In the genomic region with DNA sequence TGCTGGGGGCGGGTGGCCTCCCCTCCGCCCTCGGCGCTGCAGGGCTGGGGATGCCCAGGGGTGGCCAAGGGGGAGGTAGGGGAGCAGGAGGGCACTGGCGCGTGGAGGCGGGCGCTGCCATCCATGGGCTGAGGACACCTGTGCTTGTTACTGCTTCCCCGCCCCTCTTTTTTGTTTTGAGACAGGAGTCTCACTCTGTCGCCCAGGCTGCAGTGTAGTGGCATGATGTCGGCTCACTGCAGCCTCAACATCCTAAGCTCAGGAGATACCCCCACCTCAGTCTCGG, we compare ENCODE assay signal across 8 cellular contexts. TPM values are rescaled to one million over a fixed set of nuclear protein-coding genes. Genes with fewer than 3 reads are reported as not detected.
DNase-seq lines count a peak whose midpoint lies in the region; ATAC-seq and TF ChIP-seq lines count a peak whose summit lies in the region.

No MANE protein-coding gene starts in this region.

- TF ChIP-seq CTCF in liver (IDR thresholded peaks at IDR 0.05; ENCODE audit: low read depth, low read length, missing input control) (no peak), upper lobe of left lung (IDR thresholded peaks at IDR 0.05) (no peak)

- peak in 1 of 2 donors; percentile 2 for TF ChIP-seq RAD21 in liver (IDR thresholded peaks at IDR 0.05)

- ATAC-seq in GM18861 (IDR thresholded peaks at IDR 0.05; ENCODE audit: unreplicated experiment) (peak; percentile 26), HG03064 (IDR thresholded peaks at IDR 0.05; ENCODE audit: low read depth, unreplicated experiment) (peak; percentile 12), upper lobe of left lung (ENCODE audit: low FRiP score in 2 of 2) (peak in 1 of 2 donors; percentile 23), HG02884 (IDR thresholded peaks at IDR 0.05; ENCODE audit: unreplicated experiment) (no peak)

- no peak for TF ChIP-seq POLR2A in upper lobe of left lung (IDR thresholded peaks at IDR 0.05)

- no peaks in the 10 kb centered on the region for H3K9me3 ChIP-seq in adipocyte (ENCODE audit: control insufficient read depth, low read length)
- no peaks in the 10 kb centered on the region for H3K9me3 ChIP-seq in liver (ENCODE audit: control insufficient read depth in 4 of 4, low read length in 3 of 4)
- H3K9me3 ChIP-seq in upper lobe of left lung = no peaks in the 10 kb centered on the region

- peak overlapping the region; percentile 56 to 70 for H3K27ac ChIP-seq in liver (ENCODE audit: low read depth in 1 of 2, low read length in 2 of 2)
- H3K27ac ChIP-seq in upper lobe of left lung = peak overlapping the region; percentile 74 to 88 (median 82)

- H3K9ac ChIP-seq in adipocyte (ENCODE audit: low read length) = peak overlapping the region; percentile 54
- H3K9ac ChIP-seq in liver (ENCODE audit: low read depth in 1 of 2, low read length in 2 of 2) = no peak overlapping the region

- H3K4me1 ChIP-seq in adipocyte (ENCODE audit: control insufficient read depth, insufficient read depth, low read length) (peaks cover 40% of the 10 kb centered on the region), liver (ENCODE audit: control insufficient read depth in 4 of 4, insufficient read depth in 4 of 4, low read length in 3 of 4) (peaks cover 3 to 12% (median 11%) of the 10 kb centered on the region in 4 donors), upper lobe of left lung (peaks cover 21 to 30% (median 29%) of the 10 kb centered on the region in 4 donors)

- H3K4me3 ChIP-seq in adipocyte (ENCODE audit: low read length) (peak overlapping the region; percentile 54), liver (ENCODE audit: low read depth in 1 of 3, low read length in 3 of 3) (peak overlapping the region in 2 of 3 donors; percentile 51 to 89), upper lobe of left lung (peak overlapping the region; percentile 5 to 95 (median 88))

- DNase-seq in adipocyte (ENCODE audit: low read depth) (no peak), upper lobe of left lung (no peak), dermis blood vessel endothelial cell (no peak), glomerular visceral epithelial cell (ENCODE audit: extremely low spot score) (no peak)

- 35% methylated on average over 12 of the region's 12 CpGs for WGBS in liver
- 27 to 34% methylated on average over 5 to 12 of the region's 12 CpGs for WGBS in upper lobe of left lung, 2 donors

- H3K27me3 ChIP-seq in adipocyte (replicated peaks; ENCODE audit: control insufficient read depth, insufficient read depth, low read length) (no peaks in the 10 kb centered on the region), liver (ENCODE audit: control insufficient read depth in 4 of 4, insufficient read depth in 4 of 4, low read length in 3 of 4) (no peaks in the 10 kb centered on the region), upper lobe of left lung (no peaks in the 10 kb centered on the region)

- TF ChIP-seq EP300 in upper lobe of left lung (IDR thresholded peaks at IDR 0.05) = no peak

- H3K36me3 ChIP-seq in adipocyte (ENCODE audit: control insufficient read depth, insufficient read depth, low read length, severe bottlenecking) = peaks cover 4% of the 10 kb centered on the region
- H3K36me3 ChIP-seq in liver (ENCODE audit: control insufficient read depth in 4 of 4, insufficient read depth in 3 of 4, low read depth in 1 of 4, low read length in 3 of 4) = no peaks in the 10 kb centered on the region
- H3K36me3 ChIP-seq in upper lobe of left lung = no peaks in the 10 kb centered on the region

TF ChIP-seq in liver, 16 proteins besides CTCF, POLR2A, EP300 and RAD21:
- TF ChIP-seq HNF4G (IDR thresholded peaks at IDR 0.05) = no peak
- no peak for TF ChIP-seq SP1 (IDR thresholded peaks at IDR 0.05)
- TF ChIP-seq NR2F2 (IDR thresholded peaks at IDR 0.05) = no peak
- TF ChIP-seq FOXA1 (IDR thresholded peaks at IDR 0.05) = no peak
- TF ChIP-seq, protein P1, sequence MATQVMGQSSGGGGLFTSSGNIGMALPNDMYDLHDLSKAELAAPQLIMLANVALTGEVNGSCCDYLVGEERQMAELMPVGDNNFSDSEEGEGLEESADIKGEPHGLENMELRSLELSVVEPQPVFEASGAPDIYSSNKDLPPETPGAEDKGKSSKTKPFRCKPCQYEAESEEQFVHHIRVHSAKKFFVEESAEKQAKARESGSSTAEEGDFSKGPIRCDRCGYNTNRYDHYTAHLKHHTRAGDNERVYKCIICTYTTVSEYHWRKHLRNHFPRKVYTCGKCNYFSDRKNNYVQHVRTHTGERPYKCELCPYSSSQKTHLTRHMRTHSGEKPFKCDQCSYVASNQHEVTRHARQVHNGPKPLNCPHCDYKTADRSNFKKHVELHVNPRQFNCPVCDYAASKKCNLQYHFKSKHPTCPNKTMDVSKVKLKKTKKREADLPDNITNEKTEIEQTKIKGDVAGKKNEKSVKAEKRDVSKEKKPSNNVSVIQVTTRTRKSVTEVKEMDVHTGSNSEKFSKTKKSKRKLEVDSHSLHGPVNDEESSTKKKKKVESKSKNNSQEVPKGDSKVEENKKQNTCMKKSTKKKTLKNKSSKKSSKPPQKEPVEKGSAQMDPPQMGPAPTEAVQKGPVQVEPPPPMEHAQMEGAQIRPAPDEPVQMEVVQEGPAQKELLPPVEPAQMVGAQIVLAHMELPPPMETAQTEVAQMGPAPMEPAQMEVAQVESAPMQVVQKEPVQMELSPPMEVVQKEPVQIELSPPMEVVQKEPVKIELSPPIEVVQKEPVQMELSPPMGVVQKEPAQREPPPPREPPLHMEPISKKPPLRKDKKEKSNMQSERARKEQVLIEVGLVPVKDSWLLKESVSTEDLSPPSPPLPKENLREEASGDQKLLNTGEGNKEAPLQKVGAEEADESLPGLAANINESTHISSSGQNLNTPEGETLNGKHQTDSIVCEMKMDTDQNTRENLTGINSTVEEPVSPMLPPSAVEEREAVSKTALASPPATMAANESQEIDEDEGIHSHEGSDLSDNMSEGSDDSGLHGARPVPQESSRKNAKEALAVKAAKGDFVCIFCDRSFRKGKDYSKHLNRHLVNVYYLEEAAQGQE (IDR thresholded peaks at IDR 0.05) = no peak
- TF ChIP-seq TAF1 (conservative IDR thresholded peaks at IDR 0.05) = no peak
- TF ChIP-seq RXRA (IDR thresholded peaks at IDR 0.05) = no peak
- TF ChIP-seq EGR1 (IDR thresholded peaks at IDR 0.05; ENCODE audit: low read depth in 2 of 2) = no peak
- TF ChIP-seq YY1 (IDR thresholded peaks at IDR 0.05) = no peak
- no peak for TF ChIP-seq HNF4A (conservative IDR thresholded peaks at IDR 0.05)
- no peak for TF ChIP-seq ZBTB33 (IDR thresholded peaks at IDR 0.05)
- TF ChIP-seq GABPA (IDR thresholded peaks at IDR 0.05 in 1 of 2, conservative IDR thresholded peaks at IDR 0.05 in 1 of 2) = no peak
- TF ChIP-seq, protein P2, sequence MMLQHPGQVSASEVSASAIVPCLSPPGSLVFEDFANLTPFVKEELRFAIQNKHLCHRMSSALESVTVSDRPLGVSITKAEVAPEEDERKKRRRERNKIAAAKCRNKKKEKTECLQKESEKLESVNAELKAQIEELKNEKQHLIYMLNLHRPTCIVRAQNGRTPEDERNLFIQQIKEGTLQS (IDR thresholded peaks at IDR 0.05) = no peak
- no peak for TF ChIP-seq MAX (IDR thresholded peaks at IDR 0.05)
- no peak for TF ChIP-seq JUND (IDR thresholded peaks at IDR 0.05)
- TF ChIP-seq FOXA2 (IDR thresholded peaks at IDR 0.05) = no peak

RNA-seq across cellular contexts. Expression of gene FADS3, which starts 0.7 kb away (rescaled TPM):
- total RNA-seq in liver (10 to 100 TPM in 1 of 2 donors, 1 to 10 TPM in 1; 8.3 to 13.6 TPM), upper lobe of left lung (100 to 1,000 TPM in 3 of 6 donors, 10 to 100 TPM in 3; 34.4 to 138 (median 106) TPM), dermis blood vessel endothelial cell (128 and 242 TPM in 2 replicates)
- polyA plus RNA-seq in liver = 10 to 100 TPM in 1 of 2 donors, 1 to 10 TPM in 1; 8.9 to 11.7 TPM

RNA-seq across cellular contexts. Expression of gene RAB3IL1, which starts 25.3 kb away (rescaled TPM):
- 10 to 100 TPM in 1 of 2 donors, 1 to 10 TPM in 1; 5.0 to 41.6 TPM for total RNA-seq in liver
- polyA plus RNA-seq in liver = 1 to 10 TPM; 2.1 to 5.8 TPM
- total RNA-seq in upper lobe of left lung = 10 to 100 TPM in 3 of 6 donors, 1 to 10 TPM in 3; 4.4 to 20.7 (median 10.0) TPM
- total RNA-seq in dermis blood vessel endothelial cell = 9.0 and 9.9 TPM in 2 replicates

RNA-seq across cellular contexts. Expression of gene BEST1, which starts 58.1 kb away (rescaled TPM):
- total RNA-seq in liver (1 to 10 TPM; 1.3 to 1.6 TPM), upper lobe of left lung (10 to 100 TPM in 3 of 6 donors, 1 to 10 TPM in 3; 6.5 to 18.9 (median 10.4) TPM), dermis blood vessel endothelial cell (0.05 TPM in 1 of 2 replicates, not detected in the other)
- polyA plus RNA-seq in liver = under 1 TPM; 0.22 to 0.85 TPM
